ENCODE assay signal across 22 cellular contexts in the genomic region with DNA sequence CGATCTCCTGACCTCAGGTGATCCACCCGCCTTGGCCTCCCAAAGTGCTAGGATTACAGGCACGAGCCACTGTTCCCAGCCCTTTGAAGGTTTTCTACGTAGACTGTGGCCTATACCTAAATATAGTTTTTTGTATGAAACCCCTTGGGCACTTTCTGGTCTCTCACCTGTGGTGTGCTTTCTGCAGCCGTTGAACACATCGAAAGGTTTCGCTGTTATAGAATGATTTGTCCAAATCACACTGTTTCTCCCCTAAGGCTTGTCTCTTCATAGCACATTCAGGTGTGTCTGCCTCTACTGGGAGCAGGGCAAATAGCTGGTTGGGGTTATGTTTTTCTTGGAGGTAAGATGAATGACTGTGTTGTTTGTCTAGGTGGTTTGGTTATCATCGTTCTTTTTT.
"Had no signal": no experiment of that assay in that cellular context is flagged by ENCODE, and none has a peak within 500 bp of the region (broad histone marks: within the 10 kb centered on the region; RNA-seq: fewer than 3 reads in every experiment).

No MANE protein-coding gene starts in this region.

- ATAC-seq: activated CD8-positive, alpha-beta memory T cell treated with anti-CD3 and anti-CD28 coated beads, Interleukin-2, amount 10 ng/mL, durations not matched to agents 7 days and 5 days; WTC11 had no signal

- H3K27me3 ChIP-seq: breast epithelium had no signal

- H3K4me3 ChIP-seq: breast epithelium, coronary artery had no signal

- H3K9me3 ChIP-seq: breast epithelium had no signal

- DNase-seq: activated CD4-positive, alpha-beta T cell treated with anti-CD3 and anti-CD28 coated beads for 48 hours; activated CD4-positive, alpha-beta T cell treated with anti-CD3 and anti-CD28 coated beads, Interleukin-2, amount 50 U/mL, for 48 hours; activated CD4-positive, CD25-positive, alpha-beta regulatory T cell treated with anti-CD3 and anti-CD28 coated beads, Interleukin-2, amount 50 U/mL, for 72 hours; activated CD8-positive, alpha-beta memory T cell treated with anti-CD3 and anti-CD28 coated beads, Interleukin-2, amount 10 ng/mL, durations not matched to agents 7 days and 5 days; activated effector memory CD4-positive, alpha-beta T cell treated with anti-CD3 and anti-CD28 coated beads, Interleukin-2, amount 50 U/mL, for 16 hours; activated naive CD4-positive, alpha-beta T cell treated with Interleukin-2 at 50 U/mL for 16 hours; activated naive CD8-positive, alpha-beta T cell treated with anti-CD3 and anti-CD28 coated beads for 36 hours; activated T-cell treated with anti-CD3 and anti-CD28 coated beads, Interleukin-2, amount 50 U/mL, for 24 hours; anterior cingulate cortex; central memory CD4-positive, alpha-beta T cell; KG1; MV-4-11; NCI-H1092 treated with DMSO at 0.1 percent for 48 hours; NCI-H1436; NCI-H187 treated with DMSO at 0.1 percent for 48 hours; NCI-H345; NCI-H510A; NCI-H774; SHP77 treated with DMSO at 0.1 percent for 48 hours had no signal

- H3K4me1 ChIP-seq: breast epithelium had no signal

- H3K36me3 ChIP-seq: breast epithelium had no signal

- H3K27ac ChIP-seq: breast epithelium, coronary artery had no signal
